8 cellular contexts compared by ENCODE assay signal in genomic region chr20:43590392-43591303, GRCh38. TPM values are rescaled to one million over a fixed set of nuclear protein-coding genes. Genes with fewer than 3 reads are reported as not detected.
DNase-seq lines count a peak whose midpoint lies in the region; ATAC-seq, FAIRE-seq and TF ChIP-seq lines count a peak whose summit lies in the region.

IFT52 (plus strand) TSS chr20:43590937; CDS start chr20:43594699, 3,762 bp downstream.

- peak within 1 kb of the TSS; percentile 90 for H3K4me3 Mint-ChIP-seq in progenitor cell of endocrine pancreas (ENCODE audit: low read depth)

- ATAC-seq in HG02852 (IDR thresholded peaks at IDR 0.05; ENCODE audit: unreplicated experiment) (peak; percentile 99), left cardiac atrium (peak; percentile 98 to 100)

- no peaks in the 10 kb centered on the region for H3K27me3 Mint-ChIP-seq in progenitor cell of endocrine pancreas

- DNase-seq in GM12892 (ENCODE audit: insufficient read length) (peak; percentile 90), NCI-H146 treated with DMSO at 0.1 percent for 48 hours (lab: John Stamatoyannopoulos, UW; ENCODE audit: unreplicated experiment) (peak; percentile 96), amniotic stem cell (lab: John Stamatoyannopoulos, UW) (peak; percentile 83), left cardiac atrium (peak; percentile 94), progenitor cell of endocrine pancreas (ENCODE audit: low spot score, unreplicated experiment) (peak; percentile 82), ureter (ENCODE audit: low spot score) (peak; percentile 93)

- H3K27ac Mint-ChIP-seq in progenitor cell of endocrine pancreas, result peak within 1 kb of the TSS; percentile 99

- H3K36me3 Mint-ChIP-seq in progenitor cell of endocrine pancreas (ENCODE audit: insufficient read depth), result peaks cover 9% of the 10 kb centered on the region

- peak; percentile 94 for FAIRE-seq in GM12892 (lab: Jason Lieb, UNC)

- no peaks in the 10 kb centered on the region for H3K9me3 Mint-ChIP-seq in progenitor cell of endocrine pancreas (ENCODE audit: low read depth)

- peaks cover 10% of the 10 kb centered on the region for H3K4me1 Mint-ChIP-seq in progenitor cell of endocrine pancreas (ENCODE audit: low read depth)

- no peak for TF ChIP-seq CTCF in progenitor cell of endocrine pancreas (IDR thresholded peaks at IDR 0.05; ENCODE audit: unreplicated experiment)

- intact Hi-C loops in T-helper 1 cell treated with Interleukin-12 subunit alpha and Interleukin-12 subunit beta and Interleukin-4 antibody, amounts not matched to agents 30 ng/mL and 1 ng/mL, for 36 hours (cut with micrococcal nuclease), result loop anchor here (1.0 to 10.0 kb wide), 11 partner anchors 76 to 1897 kb away; partner anchors contain the start of genes MYBL2, OSER1, SRSF6 and YWHAB
- intact Hi-C loops in left cardiac atrium (cut with DNase I), result no loop called here

- peak; percentile 53; the same call in 1 of the 2 replicates for TF ChIP-seq POLR2A in GM12892 (IDR thresholded peaks at IDR 0.05; ENCODE audit: low read depth, low read length)

RNA-seq across cellular contexts. Expression of gene IFT52, which starts in this region (rescaled TPM):
- 20.7 TPM for polyA plus RNA-seq in GM12892 (2012; ENCODE audit: missing spikeins)
- 14.9 and 19.1 TPM in 2 replicates for total RNA-seq in T-helper 1 cell treated with Interleukin-12 subunit alpha and Interleukin-12 subunit beta and Interleukin-4 antibody, amounts not matched to agents 30 ng/mL and 1 ng/mL, for 36 hours
- total RNA-seq in left cardiac atrium (10 to 100 TPM in 1 of 2 donors, 1 to 10 TPM in 1; 8.1 to 11.5 TPM), progenitor cell of endocrine pancreas (56.6 and 61.4 TPM in 2 replicates), ureter (33.9 TPM)

Comparison
In these comparisons a context has a peak if more than half of its experiments do, and no peak if none do; other contexts are left out.
1. Peak in every context shown above with its lines: DNase-seq and ATAC-seq.